In genomic region chr21:14306143-14306907, GRCh38 we compare ENCODE assay signal across 11 cellular contexts.
DNase-seq lines count a peak whose midpoint lies in the region; ATAC-seq and TF ChIP-seq lines count a peak whose summit lies in the region.
"Had no signal": no experiment of that assay in that cellular context is flagged by ENCODE, and none has a peak within 500 bp of the region (broad histone marks: within the 10 kb centered on the region; RNA-seq: fewer than 3 reads in every experiment).

No MANE protein-coding gene starts in this region.

- peak overlapping the region in 6 of 11 experiments; percentile 2 to 53 (median 8); a peak in 4 of 22 replicates for H3K27ac ChIP-seq in BLaER1 treated with 17β-estradiol and CSF1 and Interleukin-3, amounts not matched to agents 10 nM and 100 nM

- H3K9me3 ChIP-seq in BLaER1 treated with 17β-estradiol and CSF1 and Interleukin-3, amounts not matched to agents 10 nM and 100 nM (replicated peaks in 1 of 11) = no peaks in the 10 kb centered on the region

- H3K9ac ChIP-seq in BLaER1 treated with 17β-estradiol and CSF1 and Interleukin-3, amounts not matched to agents 10 nM and 100 nM = peak overlapping the region in 2 of 11 experiments; percentile 11 to 40; a peak in 2 of 22 replicates

- no peaks in the 10 kb centered on the region for H3K9me3 Mint-ChIP-seq in natural killer cell
- no peaks in the 10 kb centered on the region for H3K9me3 Mint-ChIP-seq in activated naive CD4-positive, alpha-beta T cell treated with anti-CD3 and anti-CD28 coated beads, Interleukin-2, amount 50 U/mL, for 72 hours
- H3K9me3 Mint-ChIP-seq: neural crest cell had no signal

- H4K20me1 ChIP-seq in BLaER1 treated with 17β-estradiol and CSF1 and Interleukin-3, amounts not matched to agents 10 nM and 100 nM = no peaks in the 10 kb centered on the region

- no peaks in the 10 kb centered on the region for H3K27me3 ChIP-seq in BLaER1 treated with 17β-estradiol and CSF1 and Interleukin-3, amounts not matched to agents 10 nM and 100 nM

- no peak for ATAC-seq in HG03135 (IDR thresholded peaks at IDR 0.05; ENCODE audit: unreplicated experiment)
- ATAC-seq in natural killer cell = no peak
- no peak for ATAC-seq in activated naive CD4-positive, alpha-beta T cell treated with anti-CD3 and anti-CD28 coated beads, Interleukin-2, amount 50 U/mL, for 72 hours

- TF ChIP-seq CTCF in natural killer cell (IDR thresholded peaks at IDR 0.05) = no peak

- H3K4me1 Mint-ChIP-seq in natural killer cell = no peaks in the 10 kb centered on the region

- peaks cover 0 to 10% of the 10 kb centered on the region in 2 donors for H3K27me3 Mint-ChIP-seq in natural killer cell (ENCODE audit: low read depth in 2 of 2)

- no peak overlapping the region for H3K27ac Mint-ChIP-seq in natural killer cell
- H3K27ac Mint-ChIP-seq in activated naive CD4-positive, alpha-beta T cell treated with anti-CD3 and anti-CD28 coated beads, Interleukin-2, amount 50 U/mL, for 72 hours = no peak overlapping the region

- intact Hi-C loops in natural killer cell (cut with micrococcal nuclease) = no loop called here

- no peaks in the 10 kb centered on the region for H3K36me3 ChIP-seq in BLaER1 treated with 17β-estradiol and CSF1 and Interleukin-3, amounts not matched to agents 10 nM and 100 nM

- peak; percentile 30 for DNase-seq in KBM-7
- peak; percentile 9 for DNase-seq in SW480 (ENCODE audit: low spot score)
- peak; percentile 39 for DNase-seq in inferior parietal cortex (ENCODE audit: extremely low spot score)
- DNase-seq in D341Med (ENCODE audit: low spot score) = no peak
- no peak for DNase-seq in natural killer cell
- no peak for DNase-seq in activated naive CD4-positive, alpha-beta T cell treated with anti-CD3 and anti-CD28 coated beads, Interleukin-2, amount 50 U/mL, for 72 hours (ENCODE audit: low spot score in 2 of 2)
- DNase-seq: foreskin melanocyte, NCI-H2029 had no signal

- H3K4me1 ChIP-seq in BLaER1 treated with 17β-estradiol and CSF1 and Interleukin-3, amounts not matched to agents 10 nM and 100 nM = peaks cover 3 to 15% (median 9%) of the 10 kb centered on the region in 10 experiments; a peak in 18 of 20 replicates

- H3K4me3 ChIP-seq in BLaER1 treated with 17β-estradiol and CSF1 and Interleukin-3, amounts not matched to agents 10 nM and 100 nM = no peak overlapping the region

- H3K36me3 Mint-ChIP-seq in natural killer cell = no peaks in the 10 kb centered on the region
- no peaks in the 10 kb centered on the region for H3K36me3 Mint-ChIP-seq in activated naive CD4-positive, alpha-beta T cell treated with anti-CD3 and anti-CD28 coated beads, Interleukin-2, amount 50 U/mL, for 72 hours

- H3K4me2 ChIP-seq in BLaER1 treated with 17β-estradiol and CSF1 and Interleukin-3, amounts not matched to agents 10 nM and 100 nM = peak overlapping the region; percentile 18 to 74 (median 41); a peak in 18 of 22 replicates

- in situ Hi-C loops in KBM-7 (cut with MboI; ENCODE audit: low pct_unique_long_range_greater_than_20kb, low sequenced_read_pairs) = no loop called here

- H3K4me3 Mint-ChIP-seq in natural killer cell = no peak overlapping the region
- H3K4me3 Mint-ChIP-seq: neural crest cell had no signal

Comparison
In these comparisons a context has a peak if more than half of its experiments do, and no peak if none do; other contexts are left out.
1. DNase-seq: peak in KBM-7 (single experiment), SW480 (single experiment) and inferior parietal cortex (single experiment); none in D341Med (single experiment), natural killer cell (single experiment) and activated naive CD4-positive, alpha-beta T cell treated with anti-CD3 and anti-CD28 coated beads, Interleukin-2, amount 50 U/mL, for 72 hours (0 of 2).